ENCODE assay signal across 8 cellular contexts in the genomic region with DNA sequence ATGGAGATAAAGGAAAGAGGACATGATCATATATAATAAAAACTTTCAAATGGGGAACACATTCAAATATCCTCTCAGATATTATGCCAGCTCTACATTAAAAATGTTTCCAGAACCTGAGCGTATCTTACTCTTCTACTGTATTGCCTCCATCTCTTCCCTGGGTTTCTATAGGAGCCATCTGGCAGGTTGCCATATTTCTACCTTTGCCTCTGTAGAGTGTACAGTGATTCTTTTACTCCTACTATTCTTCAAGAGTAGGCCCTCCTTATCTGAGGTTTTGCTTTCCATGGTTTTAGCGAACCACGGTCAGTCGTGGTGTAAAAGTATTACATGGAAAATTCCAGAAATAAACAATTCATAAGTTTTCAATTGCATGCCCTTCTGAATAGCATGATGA.
"Had no signal": no experiment of that assay in that cellular context is flagged by ENCODE, and none has a peak within 500 bp of the region (broad histone marks: within the 10 kb centered on the region; RNA-seq: fewer than 3 reads in every experiment).

No MANE protein-coding gene starts in this region.

- H3K4me3 ChIP-seq: GM12878 had no signal

- FAIRE-seq: G401.6, GM12878, GM12891, GM12892, GM18507, GM19239 had no signal

- DNase-seq: GDM1, GF-D8 had no signal

- ATAC-seq: GM12878 had no signal
